8 cellular contexts compared by ENCODE assay signal in genomic region chr9:108933231-108933630, GRCh38. TPM values are rescaled to one million over a fixed set of nuclear protein-coding genes. Genes with fewer than 3 reads are reported as not detected.
DNase-seq lines count a peak whose midpoint lies in the region; ATAC-seq and TF ChIP-seq lines count a peak whose summit lies in the region.

No MANE protein-coding gene starts in this region.

- H3K4me3 Mint-ChIP-seq in activated CD4-positive, alpha-beta T cell treated with anti-CD3 and anti-CD28 coated beads, Interleukin-2, amount 10 ng/mL, durations not matched to agents 7 days and 5 days = peak overlapping the region; percentile 88
- H3K4me3 Mint-ChIP-seq in nephron progenitor cell = peak overlapping the region; percentile 98

- peak overlapping the region; percentile 37; the same call in 1 of the 2 replicates for H3K27ac ChIP-seq in SJCRH30

- 0 out of 2 replicates have a peak, but pooled peaks cover 6% of the 10 kb centered on the region for H3K4me1 ChIP-seq in SJCRH30

- CTCF ChIA-PET in activated CD4-positive, alpha-beta T cell treated with anti-CD3 and anti-CD28 coated beads, Interleukin-2, amount 10 ng/mL, durations not matched to agents 7 days and 5 days (lab: Charles Lee) = no interaction called here

- no peaks in the 10 kb centered on the region for H3K27me3 Mint-ChIP-seq in activated CD4-positive, alpha-beta T cell treated with anti-CD3 and anti-CD28 coated beads, Interleukin-2, amount 10 ng/mL, durations not matched to agents 7 days and 5 days
- H3K27me3 Mint-ChIP-seq in nephron progenitor cell (ENCODE audit: low read depth, poor library complexity) = no peaks in the 10 kb centered on the region

- no peaks in the 10 kb centered on the region for H3K9me3 Mint-ChIP-seq in activated CD4-positive, alpha-beta T cell treated with anti-CD3 and anti-CD28 coated beads, Interleukin-2, amount 10 ng/mL, durations not matched to agents 7 days and 5 days
- no peaks in the 10 kb centered on the region for H3K9me3 Mint-ChIP-seq in nephron progenitor cell

- H3K27me3 ChIP-seq in SJCRH30 = no peaks in the 10 kb centered on the region

- H3K4me1 Mint-ChIP-seq in activated CD4-positive, alpha-beta T cell treated with anti-CD3 and anti-CD28 coated beads, Interleukin-2, amount 10 ng/mL, durations not matched to agents 7 days and 5 days = peaks cover 29% of the 10 kb centered on the region
- peaks cover 44% of the 10 kb centered on the region for H3K4me1 Mint-ChIP-seq in nephron progenitor cell

- peaks cover 2% of the 10 kb centered on the region for H3K36me3 ChIP-seq in SJCRH30

- peak; percentile 6 for DNase-seq in activated CD4-positive, alpha-beta T cell treated with anti-CD3 and anti-CD28 coated beads, Interleukin-2, amount 10 ng/mL, durations not matched to agents 7 days and 5 days
- no peak for DNase-seq in activated CD4-positive, alpha-beta T cell treated with anti-CD3 and anti-CD28 coated beads for 4 hours
- no peak for DNase-seq in SJCRH30
- DNase-seq in epithelial cell of proximal tubule (ENCODE audit: low read depth) = peak; percentile 10
- no peak for DNase-seq in nephron progenitor cell

- H3K27ac Mint-ChIP-seq in activated CD4-positive, alpha-beta T cell treated with anti-CD3 and anti-CD28 coated beads, Interleukin-2, amount 10 ng/mL, durations not matched to agents 7 days and 5 days = peak overlapping the region; percentile 99
- peak overlapping the region; percentile 96 for H3K27ac Mint-ChIP-seq in nephron progenitor cell

- H3K9me3 ChIP-seq in SJCRH30 (replicated peaks) = no peaks in the 10 kb centered on the region

- POLR2A ChIA-PET in activated CD4-positive, alpha-beta T cell treated with anti-CD3 and anti-CD28 coated beads, Interleukin-2, amount 10 ng/mL, durations not matched to agents 7 days and 5 days (lab: Charles Lee) = no interaction called here

- peaks cover 8% of the 10 kb centered on the region for H3K36me3 Mint-ChIP-seq in activated CD4-positive, alpha-beta T cell treated with anti-CD3 and anti-CD28 coated beads, Interleukin-2, amount 10 ng/mL, durations not matched to agents 7 days and 5 days (ENCODE audit: low read depth)
- peaks cover 21% of the 10 kb centered on the region for H3K36me3 Mint-ChIP-seq in nephron progenitor cell (ENCODE audit: low read depth)

- no peak for TF ChIP-seq CTCF in epithelial cell of proximal tubule (conservative IDR thresholded peaks at IDR 0.05; ENCODE audit: low read depth, low read length)
- TF ChIP-seq CTCF in nephron progenitor cell (IDR thresholded peaks at IDR 0.05) = no peak

- ATAC-seq in HG03280 (IDR thresholded peaks at IDR 0.05; ENCODE audit: unreplicated experiment) (no peak), HG03354 (IDR thresholded peaks at IDR 0.05; ENCODE audit: poor library complexity, severe bottlenecking, unreplicated experiment) (no peak), HG03196 (IDR thresholded peaks at IDR 0.05; ENCODE audit: unreplicated experiment) (no peak)

- H3K4me3 ChIP-seq in SJCRH30 (peak overlapping the region; percentile 89), epithelial cell of proximal tubule (ENCODE audit: low read depth, low read length) (peak overlapping the region; percentile 97)

RNA-seq across cellular contexts. Expression of gene ELP1, which starts 0.7 kb away (rescaled TPM):
- 10 to 100 TPM; 23.7 to 41.0 TPM for total RNA-seq in activated CD4-positive, alpha-beta T cell treated with anti-CD3 and anti-CD28 coated beads, Interleukin-2, amount 10 ng/mL, durations not matched to agents 7 days and 5 days
- total RNA-seq in SJCRH30 (2014; rRNA removed; shearing (Covaris generic)) = 39.5 and 40.0 TPM in 2 replicates
- 19.8 and 22.2 TPM in 2 replicates for total RNA-seq in epithelial cell of proximal tubule

RNA-seq across cellular contexts. Expression of gene ABITRAM, which starts 1.0 kb away (rescaled TPM):
- total RNA-seq in activated CD4-positive, alpha-beta T cell treated with anti-CD3 and anti-CD28 coated beads, Interleukin-2, amount 10 ng/mL, durations not matched to agents 7 days and 5 days = 10 to 100 TPM; 11.8 to 13.9 TPM
- total RNA-seq in SJCRH30 (2014; rRNA removed; shearing (Covaris generic)) = 21.1 and 22.9 TPM in 2 replicates
- total RNA-seq in epithelial cell of proximal tubule = 2.7 and 8.8 TPM in 2 replicates

Comparison
In these comparisons a context has a peak if more than half of its experiments do, and no peak if none do; other contexts are left out.
1. DNase-seq: peak in activated CD4-positive, alpha-beta T cell treated with anti-CD3 and anti-CD28 coated beads, Interleukin-2, amount 10 ng/mL, durations not matched to agents 7 days and 5 days (single experiment) and epithelial cell of proximal tubule (single experiment); none in activated CD4-positive, alpha-beta T cell treated with anti-CD3 and anti-CD28 coated beads for 4 hours (0 of 2), SJCRH30 (0 of 2) and nephron progenitor cell (single experiment).